ENCODE assay signal across 35 cellular contexts in genomic region chr7:15692621-15693020, GRCh38. TPM values are rescaled to one million over a fixed set of nuclear protein-coding genes. Genes with fewer than 3 reads are reported as not detected.
"Had no signal": no experiment of that assay in that cellular context is flagged by ENCODE, and none has a peak within 500 bp of the region (broad histone marks: within the 10 kb centered on the region; RNA-seq: fewer than 3 reads in every experiment).

No MANE protein-coding gene starts in this region.

- H3K4me3 ChIP-seq: K562, SJSA1 had no signal

- H3K4me1 ChIP-seq: SJSA1 had no signal

- H3K9me3 ChIP-seq: SJSA1 had no signal

- H3K27me3 ChIP-seq: SJSA1 had no signal

- H3K27ac ChIP-seq: brain microvascular endothelial cell, SJSA1, WERI-Rb-1 had no signal

- H3K4me1 Mint-ChIP-seq: activated CD4-positive, alpha-beta memory T cell treated with anti-CD3 and anti-CD28 coated beads, Interleukin-2, amount 10 ng/mL, durations not matched to agents 7 days and 5 days; activated CD8-positive, alpha-beta memory T cell treated with anti-CD3 and anti-CD28 coated beads, Interleukin-2, amount 10 ng/mL, durations not matched to agents 7 days and 5 days; activated naive CD8-positive, alpha-beta T cell treated with anti-CD3 and anti-CD28 coated beads for 36 hours; activated T-helper 17 cell treated with anti-CD3 and anti-CD28 coated beads, Interleukin-2, amount 50 U/mL, for 72 hours had no signal

- H3K36me3 ChIP-seq: brain microvascular endothelial cell, SJSA1, WERI-Rb-1 had no signal

- DNase-seq: activated CD4-positive, alpha-beta memory T cell treated with anti-CD3 and anti-CD28 coated beads, Interleukin-2, amount 10 ng/mL, durations not matched to agents 7 days and 5 days; activated CD4-positive, alpha-beta T cell treated with anti-CD3 and anti-CD28 coated beads for 1 hour; activated CD4-positive, alpha-beta T cell treated with anti-CD3 and anti-CD28 coated beads for 48 hours; activated CD4-positive, CD25-positive, alpha-beta regulatory T cell; activated CD8-positive, alpha-beta memory T cell treated with anti-CD3 and anti-CD28 coated beads for 24 hours; activated CD8-positive, alpha-beta memory T cell treated with anti-CD3 and anti-CD28 coated beads, Interleukin-2, amount 10 ng/mL, durations not matched to agents 7 days and 5 days; activated CD8-positive, alpha-beta memory T cell treated with anti-CD3 and anti-CD28 coated beads, Interleukin-2, amount 50 U/mL, for 48 hours; activated effector memory CD4-positive, alpha-beta T cell treated with anti-CD3 and anti-CD28 coated beads, Interleukin-2, amount 50 U/mL, for 16 hours; activated naive CD4-positive, alpha-beta T cell; activated naive CD4-positive, alpha-beta T cell treated with anti-CD3 and anti-CD28 coated beads, Interleukin-2, amount 50 U/mL, for 16 hours; activated naive CD8-positive, alpha-beta T cell treated with anti-CD3 and anti-CD28 coated beads for 36 hours; activated T-cell treated with anti-CD3 and anti-CD28 coated beads, Interleukin-2, amount 50 U/mL, for 72 hours; amniotic stem cell; aorta; brain microvascular endothelial cell; IMR-90; NCI-H1436 treated with DMSO at 0.1 percent for 48 hours; NCI-H1694 treated with DMSO at 0.1 percent for 48 hours; NCI-H2029; NCI-H345; NCI-H526 treated with DMSO at 0.1 percent for 48 hours; NCI-H774; RPMI8226; SHP77 treated with DMSO at 0.1 percent for 48 hours; T-helper 1 cell; T-helper 2 cell; T-helper 9 cell; WERI-Rb-1 had no signal

- H3K27ac Mint-ChIP-seq: activated CD4-positive, alpha-beta memory T cell treated with anti-CD3 and anti-CD28 coated beads, Interleukin-2, amount 10 ng/mL, durations not matched to agents 7 days and 5 days; activated CD8-positive, alpha-beta memory T cell treated with anti-CD3 and anti-CD28 coated beads, Interleukin-2, amount 10 ng/mL, durations not matched to agents 7 days and 5 days; activated naive CD8-positive, alpha-beta T cell treated with anti-CD3 and anti-CD28 coated beads for 36 hours; activated T-cell treated with anti-CD3 and anti-CD28 coated beads, Interleukin-2, amount 50 U/mL, for 72 hours; activated T-helper 17 cell treated with anti-CD3 and anti-CD28 coated beads, Interleukin-2, amount 50 U/mL, for 72 hours had no signal

- ATAC-seq: activated CD8-positive, alpha-beta memory T cell treated with anti-CD3 and anti-CD28 coated beads, Interleukin-2, amount 10 ng/mL, durations not matched to agents 7 days and 5 days; activated T-cell treated with anti-CD3 and anti-CD28 coated beads, Interleukin-2, amount 50 U/mL, for 72 hours; activated T-helper 17 cell treated with anti-CD3 and anti-CD28 coated beads, Interleukin-2, amount 50 U/mL, for 72 hours; K562; Panc1; SK-N-SH treated with all-trans-retinoic acid at 6 μM for 48 hours had no signal

- H3K9me3 Mint-ChIP-seq: activated CD4-positive, alpha-beta memory T cell treated with anti-CD3 and anti-CD28 coated beads, Interleukin-2, amount 10 ng/mL, durations not matched to agents 7 days and 5 days; activated naive CD8-positive, alpha-beta T cell treated with anti-CD3 and anti-CD28 coated beads for 36 hours; activated T-cell treated with anti-CD3 and anti-CD28 coated beads, Interleukin-2, amount 50 U/mL, for 72 hours; activated T-helper 17 cell treated with anti-CD3 and anti-CD28 coated beads, Interleukin-2, amount 50 U/mL, for 72 hours had no signal

- H3K36me3 Mint-ChIP-seq: activated CD8-positive, alpha-beta memory T cell treated with anti-CD3 and anti-CD28 coated beads, Interleukin-2, amount 10 ng/mL, durations not matched to agents 7 days and 5 days; activated naive CD8-positive, alpha-beta T cell treated with anti-CD3 and anti-CD28 coated beads for 36 hours had no signal

- H3K4me3 Mint-ChIP-seq: activated CD4-positive, alpha-beta memory T cell treated with anti-CD3 and anti-CD28 coated beads, Interleukin-2, amount 10 ng/mL, durations not matched to agents 7 days and 5 days; activated CD8-positive, alpha-beta memory T cell treated with anti-CD3 and anti-CD28 coated beads, Interleukin-2, amount 10 ng/mL, durations not matched to agents 7 days and 5 days; activated naive CD8-positive, alpha-beta T cell treated with anti-CD3 and anti-CD28 coated beads for 36 hours; activated T-cell treated with anti-CD3 and anti-CD28 coated beads, Interleukin-2, amount 50 U/mL, for 72 hours; activated T-helper 17 cell treated with anti-CD3 and anti-CD28 coated beads, Interleukin-2, amount 50 U/mL, for 72 hours had no signal

RNA-seq across cellular contexts. Expression of gene MEOX2, which starts 6.1 kb away (rescaled TPM):
- total RNA-seq: activated CD4-positive, alpha-beta memory T cell treated with anti-CD3 and anti-CD28 coated beads, Interleukin-2, amount 10 ng/mL, durations not matched to agents 7 days and 5 days; activated CD8-positive, alpha-beta memory T cell treated with anti-CD3 and anti-CD28 coated beads, Interleukin-2, amount 10 ng/mL, durations not matched to agents 7 days and 5 days; activated naive CD8-positive, alpha-beta T cell treated with anti-CD3 and anti-CD28 coated beads for 36 hours; activated T-cell treated with anti-CD3 and anti-CD28 coated beads, Interleukin-2, amount 50 U/mL, for 72 hours; activated T-helper 17 cell treated with anti-CD3 and anti-CD28 coated beads, Interleukin-2, amount 50 U/mL, for 72 hours; K562; M059J; NCI-H460; SJSA1 had no signal
